ENCODE assay signal across 30 cellular contexts in the genomic region with DNA sequence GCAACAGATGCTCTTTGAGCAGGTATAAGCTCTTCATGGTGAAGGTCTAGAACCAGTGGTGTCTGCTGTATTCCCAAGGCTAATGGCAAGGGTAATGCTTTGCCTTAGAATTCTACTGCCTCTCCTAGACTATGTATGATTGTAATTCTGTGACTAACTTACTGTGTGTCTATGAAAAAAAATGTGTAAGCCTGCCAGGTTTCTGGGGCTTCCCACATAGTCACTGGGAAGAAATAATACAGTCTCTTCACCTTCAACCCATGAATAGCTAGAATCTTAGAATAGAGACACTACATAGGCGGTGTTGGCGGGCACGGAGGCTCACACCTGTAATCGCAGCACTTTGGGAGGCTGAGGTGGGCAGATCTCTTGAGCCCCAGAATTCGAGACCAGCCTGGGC.
"Had no signal": no experiment of that assay in that cellular context is flagged by ENCODE, and none has a peak within 500 bp of the region (broad histone marks: within the 10 kb centered on the region; RNA-seq: fewer than 3 reads in every experiment).

No MANE protein-coding gene starts in this region.

- H3K4me3 ChIP-seq: ascending aorta, cardiac muscle cell, coronary artery, dorsolateral prefrontal cortex, pancreas, prostate gland, skin epidermis, upper lobe of left lung, vagina had no signal

- DNase-seq: activated CD4-positive, alpha-beta T cell treated with anti-CD3 and anti-CD28 coated beads for 48 hours; activated CD4-positive, alpha-beta T cell treated with anti-CD3 and anti-CD28 coated beads, Interleukin-2, amount 50 U/mL, for 48 hours; activated CD8-positive, alpha-beta memory T cell treated with anti-CD3 and anti-CD28 coated beads for 24 hours; activated effector memory CD4-positive, alpha-beta T cell treated with anti-CD3 and anti-CD28 coated beads, Interleukin-2, amount 50 U/mL, for 16 hours; activated naive CD4-positive, alpha-beta T cell treated with anti-CD3 and anti-CD28 coated beads, Interleukin-2, amount 10 ng/mL, durations not matched to agents 7 days and 5 days; activated naive CD8-positive, alpha-beta T cell treated with anti-CD3 and anti-CD28 coated beads, Interleukin-2, amount 10 ng/mL, durations not matched to agents 7 days and 5 days; activated T-cell treated with anti-CD3 and anti-CD28 coated beads, Interleukin-2, amount 50 U/mL, for 1 hour; cerebellar nuclear complex; dorsolateral prefrontal cortex; effector memory CD4-positive, alpha-beta T cell; foreskin melanocyte; left colon; midbrain; naive thymus-derived CD4-positive, alpha-beta T cell; pancreas; retina; stimulated activated CD4-positive, alpha-beta T cell treated with anti-CD3 and anti-CD28 coated beads, Interleukin-12 subunit alpha, Interleukin-12 subunit beta, amount 100 ng/mL, for 4 hours; stimulated activated CD4-positive, alpha-beta T cell treated with anti-CD3 and anti-CD28 coated beads, Interleukin-4, amount 100 ng/mL, for 1 hour; substantia nigra; T-helper 1 cell; upper lobe of left lung had no signal

- H3K9me3 ChIP-seq: ascending aorta, pancreas, prostate gland, upper lobe of left lung, vagina had no signal

- H3K27ac ChIP-seq: ascending aorta, cardiac muscle cell, coronary artery, pancreas, prostate gland, skin epidermis, upper lobe of left lung, vagina, VCaP had no signal

- ATAC-seq: left colon; naive thymus-derived CD4-positive, alpha-beta T cell; pancreas; sciatic nerve had no signal

- H3K27me3 ChIP-seq: ascending aorta, cardiac muscle cell, dorsolateral prefrontal cortex, pancreas, upper lobe of left lung, vagina had no signal

- H3K36me3 ChIP-seq: ascending aorta, cardiac muscle cell, pancreas, prostate gland, upper lobe of left lung, vagina had no signal

- FAIRE-seq: keratinocyte, pancreas had no signal

- H3K4me1 ChIP-seq: ascending aorta, pancreas, prostate gland, upper lobe of left lung, vagina had no signal
